16 cellular contexts compared by ENCODE assay signal in genomic region chr5:102781359-102781758, GRCh38.
"Had no signal": no experiment of that assay in that cellular context is flagged by ENCODE, and none has a peak within 500 bp of the region (broad histone marks: within the 10 kb centered on the region; RNA-seq: fewer than 3 reads in every experiment).

No MANE protein-coding gene starts in this region.

- H3K36me3 ChIP-seq: brain microvascular endothelial cell had no signal

- H3K27me3 ChIP-seq: brain microvascular endothelial cell had no signal

- ATAC-seq: activated CD8-positive, alpha-beta T cell treated with anti-CD3 and anti-CD28 coated beads, Interleukin-2, amount 10 ng/mL, durations not matched to agents 7 days and 5 days had no signal

- H3K27me3 Mint-ChIP-seq: activated CD4-positive, alpha-beta T cell treated with anti-CD3 and anti-CD28 coated beads, Interleukin-2, amount 10 ng/mL, durations not matched to agents 24 days and 14 days; activated naive CD8-positive, alpha-beta T cell treated with anti-CD3 and anti-CD28 coated beads, Interleukin-2, amount 10 ng/mL, durations not matched to agents 7 days and 5 days; central memory CD8-positive, alpha-beta T cell had no signal

- H3K9ac ChIP-seq: parathyroid adenoma had no signal

- H3K27ac ChIP-seq: brain microvascular endothelial cell, parathyroid adenoma had no signal

- DNase-seq: activated CD4-positive, alpha-beta T cell treated with anti-CD3 and anti-CD28 coated beads, Interleukin-2, amount 10 ng/mL, durations not matched to agents 24 days and 14 days; activated CD4-positive, CD25-positive, alpha-beta regulatory T cell; activated CD8-positive, alpha-beta T cell treated with anti-CD3 and anti-CD28 coated beads, Interleukin-2, amount 10 ng/mL, durations not matched to agents 7 days and 5 days; activated naive CD4-positive, alpha-beta T cell; activated naive CD8-positive, alpha-beta T cell treated with anti-CD3 and anti-CD28 coated beads, Interleukin-2, amount 10 ng/mL, durations not matched to agents 7 days and 5 days; anterior cingulate cortex; brain microvascular endothelial cell; cortex of kidney; erythroblast; foreskin melanocyte; mesendoderm; stimulated activated naive CD4-positive, alpha-beta T cell; T1000 had no signal

- H3K4me3 Mint-ChIP-seq: central memory CD8-positive, alpha-beta T cell; naive thymus-derived CD8-positive, alpha-beta T cell had no signal

- H3K9me3 Mint-ChIP-seq: activated naive CD8-positive, alpha-beta T cell treated with anti-CD3 and anti-CD28 coated beads, Interleukin-2, amount 10 ng/mL, durations not matched to agents 7 days and 5 days; central memory CD8-positive, alpha-beta T cell had no signal

- H2AFZ ChIP-seq: parathyroid adenoma had no signal
